In genomic region chr16:87344165-87344930, GRCh38 we compare ENCODE assay signal across 10 cellular contexts. TPM values are rescaled to one million over a fixed set of nuclear protein-coding genes. Genes with fewer than 3 reads are reported as not detected.
A peak's percentile ranks its signal among the peaks of the same experiment; 100 is the strongest.
DNase-seq lines count a peak whose midpoint lies in the region; ATAC-seq and TF ChIP-seq lines count a peak whose summit lies in the region.
"Had no signal": no experiment of that assay in that cellular context is flagged by ENCODE, and none has a peak within 500 bp of the region (broad histone marks: within the 10 kb centered on the region; RNA-seq: fewer than 3 reads in every experiment).

No MANE protein-coding gene starts in this region.

- no peaks in the 10 kb centered on the region for H3K9me3 Mint-ChIP-seq in activated naive CD8-positive, alpha-beta T cell treated with anti-CD3 and anti-CD28 coated beads, Interleukin-2, amount 10 ng/mL, durations not matched to agents 7 days and 5 days

- H3K36me3 ChIP-seq in heart left ventricle (peaks cover 5 to 76% (median 65%) of the 10 kb centered on the region in 9 donors), left lung (peaks cover 0 to 59% of the 10 kb centered on the region in 2 donors), vagina (peaks cover 0 to 58% of the 10 kb centered on the region in 2 donors), aorta (ENCODE audit: control insufficient read depth in 1 of 2, insufficient read depth in 2 of 2, low read length in 1 of 2) (peaks cover 0 to 4% of the 10 kb centered on the region in 2 donors)

- H3K4me3 ChIP-seq in heart left ventricle = peak overlapping the region in 1 of 12 donors; percentile 13
- H3K4me3 ChIP-seq in left lung = no peak overlapping the region
- H3K4me3 ChIP-seq in vagina = no peak overlapping the region
- H3K4me3 ChIP-seq in aorta (ENCODE audit: low read length in 2 of 2) = no peak overlapping the region

- H3K27ac Mint-ChIP-seq in activated naive CD8-positive, alpha-beta T cell treated with anti-CD3 and anti-CD28 coated beads, Interleukin-2, amount 10 ng/mL, durations not matched to agents 7 days and 5 days = peak overlapping the region; percentile 30

- H3K27me3 Mint-ChIP-seq in activated naive CD8-positive, alpha-beta T cell treated with anti-CD3 and anti-CD28 coated beads, Interleukin-2, amount 10 ng/mL, durations not matched to agents 7 days and 5 days = no peaks in the 10 kb centered on the region

- WGBS in heart left ventricle, 4 donors = 75 to 87% (median 83%) methylated on average over 31 to 34 of the region's 34 CpGs
- WGBS in aorta, 2 donors = 88 to 89% methylated on average over 30 to 34 of the region's 34 CpGs

- POLR2A ChIA-PET in activated naive CD8-positive, alpha-beta T cell treated with anti-CD3 and anti-CD28 coated beads, Interleukin-2, amount 10 ng/mL, durations not matched to agents 7 days and 5 days (lab: Charles Lee) = interaction anchor here (1.0 to 2.7 kb wide), 5 partner anchors 11 to 49 kb away, joined by 3 to 12 read pairs (median 4); partner anchors contain the start of genes C16orf95 and FBXO31

- H3K4me3 Mint-ChIP-seq in activated naive CD8-positive, alpha-beta T cell treated with anti-CD3 and anti-CD28 coated beads, Interleukin-2, amount 10 ng/mL, durations not matched to agents 7 days and 5 days = peak overlapping the region; percentile 68

- peak in 1 of 4 donors; percentile 33 for ATAC-seq in heart left ventricle
- no peak for ATAC-seq in left ventricle myocardium superior
- no peak for ATAC-seq in activated naive CD8-positive, alpha-beta T cell treated with anti-CD3 and anti-CD28 coated beads, Interleukin-2, amount 10 ng/mL, durations not matched to agents 7 days and 5 days (ENCODE audit: low read depth)
- no peak for ATAC-seq in left lung
- ATAC-seq in aorta (ENCODE audit: low FRiP score) = no peak

- TF ChIP-seq CTCF in heart left ventricle (IDR thresholded peaks at IDR 0.05) (no peak), left lung (IDR thresholded peaks at IDR 0.05) (no peak), vagina (IDR thresholded peaks at IDR 0.05) (no peak)

- H3K27ac ChIP-seq in heart left ventricle = peak overlapping the region in 10 of 12 donors; percentile 9 to 74 (median 62)
- peak overlapping the region; percentile 19 to 23 for H3K27ac ChIP-seq in left lung
- peak overlapping the region; percentile 67 for H3K27ac ChIP-seq in vagina
- H3K27ac ChIP-seq in aorta (ENCODE audit: low read depth in 1 of 2, low read length in 2 of 2) = no peak overlapping the region

- H3K4me1 Mint-ChIP-seq in activated naive CD8-positive, alpha-beta T cell treated with anti-CD3 and anti-CD28 coated beads, Interleukin-2, amount 10 ng/mL, durations not matched to agents 7 days and 5 days = peaks cover 14% of the 10 kb centered on the region

- H3K4me1 ChIP-seq in heart left ventricle = peaks cover 0 to 23% (median 14%) of the 10 kb centered on the region in 12 donors
- peaks cover 0 to 9% of the 10 kb centered on the region in 2 donors for H3K4me1 ChIP-seq in left lung
- peaks cover 16% of the 10 kb centered on the region for H3K4me1 ChIP-seq in vagina
- no peaks in the 10 kb centered on the region for H3K4me1 ChIP-seq in aorta (ENCODE audit: control insufficient read depth in 1 of 2, insufficient read depth in 2 of 2, low read length in 2 of 2)

- peaks cover 15% of the 10 kb centered on the region for H3K36me3 Mint-ChIP-seq in activated naive CD8-positive, alpha-beta T cell treated with anti-CD3 and anti-CD28 coated beads, Interleukin-2, amount 10 ng/mL, durations not matched to agents 7 days and 5 days

- DNase-seq in heart left ventricle (no peak), left ventricle myocardium superior (no peak), left lung (no peak), vagina (ENCODE audit: extremely low spot score in 2 of 2) (no peak), hippocampal formation (lab: John Stamatoyannopoulos, UW) (no peak), NOMO-1 treated with DMSO at 0.1 percent for 48 hours (lab: John Stamatoyannopoulos, UW; ENCODE audit: unreplicated experiment) (no peak), aorta (no peak)
- DNase-seq in activated naive CD8-positive, alpha-beta T cell treated with anti-CD3 and anti-CD28 coated beads, Interleukin-2, amount 10 ng/mL, durations not matched to agents 7 days and 5 days = no peak
- DNase-seq: EL, occipital lobe had no signal

- intact Hi-C loops in heart left ventricle (cut with DNase I) = loop anchor here in 1 of 10 donors (2.0 kb wide), 1 partner anchor 24 kb away; no protein-coding TSS in a partner anchor
- intact Hi-C loops in left ventricle myocardium superior (cut with micrococcal nuclease) = no loop called here
- intact Hi-C loops in left lung (cut with DNase I) = no loop called here
- intact Hi-C loops in vagina (cut with DNase I) = no loop called here
- intact Hi-C loops in aorta (cut with DNase I) = no loop called here

- no peaks in the 10 kb centered on the region for H3K27me3 ChIP-seq in heart left ventricle
- no peaks in the 10 kb centered on the region for H3K27me3 ChIP-seq in left lung
- H3K27me3 ChIP-seq in vagina = no peaks in the 10 kb centered on the region
- no peaks in the 10 kb centered on the region for H3K27me3 ChIP-seq in aorta (ENCODE audit: control insufficient read depth in 1 of 2, insufficient read depth in 2 of 2, low read length in 1 of 2)

- TF ChIP-seq POLR2A in heart left ventricle (IDR thresholded peaks at IDR 0.05) (no peak), vagina (IDR thresholded peaks at IDR 0.05) (no peak)

- H3K9me3 ChIP-seq in heart left ventricle (no peaks in the 10 kb centered on the region), left lung (no peaks in the 10 kb centered on the region), vagina (no peaks in the 10 kb centered on the region), aorta (ENCODE audit: control insufficient read depth, low read length) (no peaks in the 10 kb centered on the region)

RNA-seq across cellular contexts. Expression of gene C16orf95, which starts 27.2 kb away (rescaled TPM):
- total RNA-seq in heart left ventricle = 1 to 10 TPM in 7 of 9 donors, under 1 TPM in 2; 0.91 to 4.5 (median 3.3) TPM
- 1 to 10 TPM; 1.8 to 2.4 TPM for polyA plus RNA-seq in heart left ventricle
- total RNA-seq in left ventricle myocardium superior = 2.6 TPM
- total RNA-seq in activated naive CD8-positive, alpha-beta T cell treated with anti-CD3 and anti-CD28 coated beads, Interleukin-2, amount 10 ng/mL, durations not matched to agents 7 days and 5 days = 1 to 10 TPM; 4.9 to 8.0 TPM
- total RNA-seq in left lung = 1 to 10 TPM; 2.3 to 6.7 TPM
- 1.5 TPM for total RNA-seq in vagina
- 1 to 10 TPM; 2.2 to 3.5 TPM for total RNA-seq in aorta
- polyA plus RNA-seq in aorta = 1 to 10 TPM; 5.0 to 6.6 TPM

RNA-seq across cellular contexts. Expression of gene FBXO31, which starts 39.2 kb away (rescaled TPM):
- total RNA-seq in heart left ventricle (100 to 1,000 TPM in 1 of 9 donors, 10 to 100 TPM in 8; 55.5 to 130 (median 71.9) TPM), left ventricle myocardium superior (71.7 TPM), left lung (10 to 100 TPM; 21.0 to 21.9 TPM), vagina (93.3 TPM), aorta (10 to 100 TPM; 53.2 to 57.9 TPM)
- polyA plus RNA-seq in heart left ventricle (10 to 100 TPM; 20.0 to 28.8 TPM), aorta (10 to 100 TPM in 1 of 2 donors, 1 to 10 TPM in 1; 6.0 to 28.9 TPM)
- 10 to 100 TPM; 36.6 TPM for total RNA-seq in activated naive CD8-positive, alpha-beta T cell treated with anti-CD3 and anti-CD28 coated beads, Interleukin-2, amount 10 ng/mL, durations not matched to agents 7 days and 5 days

RNA-seq across cellular contexts. Expression of gene MAP1LC3B, which starts 47.8 kb away (rescaled TPM):
- total RNA-seq in heart left ventricle (100 to 1,000 TPM in 7 of 9 donors, 10 to 100 TPM in 2; 70.7 to 194 (median 116) TPM), left ventricle myocardium superior (134 TPM), left lung (10 to 100 TPM; 68.2 to 75.9 TPM), vagina (44.9 TPM), aorta (10 to 100 TPM; 57.0 to 60.8 TPM)
- polyA plus RNA-seq in heart left ventricle (100 to 1,000 TPM in 1 of 2 donors, 10 to 100 TPM in 1; 82.4 to 263 TPM), aorta (10 to 100 TPM; 60.6 to 61.7 TPM)
- total RNA-seq in activated naive CD8-positive, alpha-beta T cell treated with anti-CD3 and anti-CD28 coated beads, Interleukin-2, amount 10 ng/mL, durations not matched to agents 7 days and 5 days = 10 to 100 TPM; 55.6 to 57.4 TPM

Comparison
In these comparisons a context has a peak if more than half of its experiments do, and no peak if none do; other contexts are left out.
1. H3K27ac ChIP-seq: peak in heart left ventricle (10 of 12), left lung (2 of 2) and vagina (single experiment); none in aorta (0 of 2).